ENCODE assay signal across 18 cellular contexts in genomic region chr9:128632066-128632465, GRCh38.
"Had no signal": no experiment of that assay in that cellular context is flagged by ENCODE, and none has a peak within 500 bp of the region (broad histone marks: within the 10 kb centered on the region; RNA-seq: fewer than 3 reads in every experiment).

No MANE protein-coding gene starts in this region.

- H3K4me1 Mint-ChIP-seq: activated CD4-positive, alpha-beta memory T cell treated with anti-CD3 and anti-CD28 coated beads, Interleukin-2, amount 10 ng/mL, durations not matched to agents 7 days and 5 days; activated CD4-positive, alpha-beta T cell treated with anti-CD3 and anti-CD28 coated beads for 36 hours; T-cell had no signal

- H3K27me3 Mint-ChIP-seq: activated CD4-positive, alpha-beta memory T cell treated with anti-CD3 and anti-CD28 coated beads, Interleukin-2, amount 10 ng/mL, durations not matched to agents 7 days and 5 days; activated CD4-positive, alpha-beta T cell treated with anti-CD3 and anti-CD28 coated beads for 36 hours; T-cell had no signal

- H3K27ac Mint-ChIP-seq: activated CD4-positive, alpha-beta memory T cell treated with anti-CD3 and anti-CD28 coated beads, Interleukin-2, amount 10 ng/mL, durations not matched to agents 7 days and 5 days; activated CD4-positive, alpha-beta T cell treated with anti-CD3 and anti-CD28 coated beads for 36 hours; T-cell had no signal

- H3K9me3 ChIP-seq: gastrocnemius medialis, heart right ventricle, left ventricle myocardium inferior, transverse colon had no signal

- H3K9me3 Mint-ChIP-seq: activated CD4-positive, alpha-beta memory T cell treated with anti-CD3 and anti-CD28 coated beads, Interleukin-2, amount 10 ng/mL, durations not matched to agents 7 days and 5 days; neural crest cell; T-cell had no signal

- H3K27ac ChIP-seq: epithelial cell of prostate, gastrocnemius medialis, parathyroid adenoma, transverse colon had no signal

- H3K79me2 ChIP-seq: parathyroid adenoma had no signal

- H3K4me1 ChIP-seq: parathyroid adenoma had no signal

- H3K4me3 ChIP-seq: gastrocnemius medialis, heart right ventricle, left ventricle myocardium inferior, skin epidermis, transverse colon had no signal

- H3K27me3 ChIP-seq: gastrocnemius medialis, heart right ventricle, transverse colon had no signal

- H2AFZ ChIP-seq: parathyroid adenoma had no signal

- H3K9ac ChIP-seq: parathyroid adenoma had no signal

- H3K4me3 Mint-ChIP-seq: activated CD4-positive, alpha-beta memory T cell treated with anti-CD3 and anti-CD28 coated beads, Interleukin-2, amount 10 ng/mL, durations not matched to agents 7 days and 5 days; activated CD4-positive, alpha-beta T cell treated with anti-CD3 and anti-CD28 coated beads for 36 hours; T-cell had no signal

- DNase-seq: activated CD4-positive, alpha-beta memory T cell treated with anti-CD3 and anti-CD28 coated beads, Interleukin-2, amount 10 ng/mL, durations not matched to agents 7 days and 5 days; activated CD4-positive, alpha-beta T cell treated with anti-CD3 and anti-CD28 coated beads for 36 hours; activated naive CD4-positive, alpha-beta T cell treated with Interleukin-2 at 50 U/mL for 16 hours; caudate nucleus; cortex of kidney; effector CD8-positive, alpha-beta T cell; gastrocnemius medialis; heart right ventricle; left ventricle myocardium inferior; mesendoderm; retina; T-cell; T1000; transverse colon had no signal

- ATAC-seq: activated CD4-positive, alpha-beta T cell treated with anti-CD3 and anti-CD28 coated beads for 36 hours; gastrocnemius medialis; heart right ventricle; T-cell had no signal
